Comparison of ENCODE assay signal across 1 cellular context in the genomic region with DNA sequence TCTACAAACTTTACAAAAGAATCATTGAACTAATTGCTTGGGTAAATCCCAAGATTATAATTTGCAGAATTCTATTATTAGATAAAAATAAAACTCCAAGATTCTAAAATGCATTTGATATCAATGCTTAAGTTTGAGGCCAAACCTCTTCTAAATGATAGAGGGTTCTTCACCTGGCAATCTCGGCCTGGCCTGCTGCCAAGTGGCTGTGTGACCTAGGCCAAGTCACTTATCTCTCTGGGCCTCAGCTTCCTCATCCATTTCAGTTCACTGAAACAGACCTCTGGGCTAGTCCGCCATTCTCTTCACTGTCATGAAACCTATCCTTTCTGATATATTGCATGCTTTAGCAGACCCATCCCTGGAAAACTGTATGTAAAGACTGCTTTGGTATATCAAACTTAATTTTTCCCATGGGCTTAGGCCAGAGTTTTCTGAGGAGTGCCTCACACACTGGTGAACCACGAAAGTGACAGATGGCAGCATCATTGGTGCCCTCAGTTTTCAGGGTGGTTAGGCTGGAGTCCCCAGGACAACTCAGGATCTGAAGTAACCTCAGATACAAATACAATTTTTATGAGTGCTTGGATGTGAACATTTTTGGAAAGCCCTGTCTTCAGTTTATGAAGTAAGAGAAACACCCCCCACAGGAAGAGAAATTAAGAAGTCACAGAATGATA.
TF ChIP-seq lines count a peak whose summit lies in the region.

No MANE protein-coding gene starts in this region.

TF ChIP-seq in HCT116, 20 proteins besides CTCF, POLR2A, EP300 and RAD21:
- no peak for TF ChIP-seq ZFX (IDR thresholded peaks at IDR 0.05)
- no peak for TF ChIP-seq EZH2 (IDR thresholded peaks at IDR 0.05)
- no peak for TF ChIP-seq CEBPB (IDR thresholded peaks at IDR 0.05; ENCODE audit: low read depth)
- TF ChIP-seq YY1 (IDR thresholded peaks at IDR 0.05; ENCODE audit: extremely low read depth, insufficient replicate concordance, low read depth, low read length) = no peak
- no peak for TF ChIP-seq EZH2phosphoT487 (IDR thresholded peaks at IDR 0.05; ENCODE audit: borderline replicate concordance)
- no peak for TF ChIP-seq SP1 (IDR thresholded peaks at IDR 0.05; ENCODE audit: low read depth)
- no peak for TF ChIP-seq FOSL1 (IDR thresholded peaks at IDR 0.05; ENCODE audit: low read depth)
- TF ChIP-seq SRF (IDR thresholded peaks at IDR 0.05; ENCODE audit: low read depth) = no peak
- TF ChIP-seq, protein P1, sequence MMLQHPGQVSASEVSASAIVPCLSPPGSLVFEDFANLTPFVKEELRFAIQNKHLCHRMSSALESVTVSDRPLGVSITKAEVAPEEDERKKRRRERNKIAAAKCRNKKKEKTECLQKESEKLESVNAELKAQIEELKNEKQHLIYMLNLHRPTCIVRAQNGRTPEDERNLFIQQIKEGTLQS (IDR thresholded peaks at IDR 0.05) = no peak
- no peak for TF ChIP-seq ELF1 (IDR thresholded peaks at IDR 0.05; ENCODE audit: borderline replicate concordance, low read depth)
- no peak for TF ChIP-seq EGR1 (IDR thresholded peaks at IDR 0.05; ENCODE audit: low read depth)
- no peak for TF ChIP-seq TCF7L2 (IDR thresholded peaks at IDR 0.05; ENCODE audit: borderline replicate concordance, extremely low read depth, insufficient read depth, insufficient read length)
